In the genomic region with DNA sequence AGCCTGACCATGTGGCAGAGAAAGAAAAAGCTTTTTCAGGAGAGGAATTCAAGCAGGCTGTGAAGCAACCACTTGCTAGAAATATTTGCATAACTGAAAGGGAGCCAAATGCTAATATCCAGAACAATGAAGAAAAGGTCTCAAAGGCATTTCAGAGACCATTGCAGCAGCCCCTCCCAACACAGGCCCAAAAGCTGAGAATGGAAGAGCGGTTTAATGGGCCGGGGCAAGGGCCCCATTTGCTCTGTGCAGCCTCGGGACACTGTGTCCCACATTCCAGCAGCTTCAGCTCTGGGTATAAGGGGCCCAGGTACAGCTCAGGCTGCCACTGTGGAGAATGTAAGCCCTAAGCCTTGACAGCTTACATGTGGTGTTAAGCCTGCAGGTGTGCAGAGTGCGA, we compare ENCODE assay signal across 21 cellular contexts.
"Had no signal": no experiment of that assay in that cellular context is flagged by ENCODE, and none has a peak within 500 bp of the region (broad histone marks: within the 10 kb centered on the region; RNA-seq: fewer than 3 reads in every experiment).

No MANE protein-coding gene starts in this region.

- H3K4me3 ChIP-seq: heart right ventricle, left lung, lung, neural progenitor cell, sigmoid colon, smooth muscle cell, upper lobe of right lung had no signal

- H3K9me3 ChIP-seq: upper lobe of right lung had no signal

- H3K4me1 ChIP-seq: heart right ventricle, left lung, neural progenitor cell, sigmoid colon, upper lobe of right lung had no signal

- H3K27me3 ChIP-seq: heart right ventricle, left lung, neural progenitor cell, sigmoid colon, upper lobe of right lung had no signal

- ATAC-seq: activated T-cell treated with anti-CD3 and anti-CD28 coated beads, Interleukin-2, amount 50 U/mL, for 4 hours; left lung; naive thymus-derived CD4-positive, alpha-beta T cell; T-helper 17 cell; upper lobe of right lung had no signal

- H3K9ac ChIP-seq: neural progenitor cell had no signal

- H3K27ac ChIP-seq: heart right ventricle, left lung, neural progenitor cell, sigmoid colon, upper lobe of right lung had no signal

- H3K36me3 ChIP-seq: heart right ventricle, left lung, neural progenitor cell, sigmoid colon, upper lobe of right lung had no signal

- DNase-seq: activated CD4-positive, alpha-beta T cell treated with anti-CD3 and anti-CD28 coated beads for 4 hours; activated CD4-positive, alpha-beta T cell treated with anti-CD3 and anti-CD28 coated beads, Interleukin-2, amount 50 U/mL, for 48 hours; activated CD4-positive, CD25-positive, alpha-beta regulatory T cell; activated CD8-positive, alpha-beta memory T cell treated with anti-CD3 and anti-CD28 coated beads, Interleukin-2, amount 50 U/mL, for 48 hours; activated naive CD4-positive, alpha-beta T cell treated with Interleukin-2 at 50 U/mL for 16 hours; activated naive CD8-positive, alpha-beta T cell treated with anti-CD3 and anti-CD28 coated beads for 36 hours; activated T-cell treated with anti-CD3 and anti-CD28 coated beads, Interleukin-2, amount 50 U/mL, for 4 hours; cerebellar nuclear complex; heart right ventricle; immature natural killer cell; kidney glomerular epithelial cell; left lung; naive thymus-derived CD4-positive, alpha-beta T cell; sigmoid colon; stimulated activated CD4-positive, alpha-beta T cell treated with anti-CD3 and anti-CD28 coated beads, Interleukin-15, amount 100 ng/mL, for 24 hours; stimulated activated naive CD4-positive, alpha-beta T cell; T-helper 17 cell; upper lobe of right lung had no signal
